In the genomic region with DNA sequence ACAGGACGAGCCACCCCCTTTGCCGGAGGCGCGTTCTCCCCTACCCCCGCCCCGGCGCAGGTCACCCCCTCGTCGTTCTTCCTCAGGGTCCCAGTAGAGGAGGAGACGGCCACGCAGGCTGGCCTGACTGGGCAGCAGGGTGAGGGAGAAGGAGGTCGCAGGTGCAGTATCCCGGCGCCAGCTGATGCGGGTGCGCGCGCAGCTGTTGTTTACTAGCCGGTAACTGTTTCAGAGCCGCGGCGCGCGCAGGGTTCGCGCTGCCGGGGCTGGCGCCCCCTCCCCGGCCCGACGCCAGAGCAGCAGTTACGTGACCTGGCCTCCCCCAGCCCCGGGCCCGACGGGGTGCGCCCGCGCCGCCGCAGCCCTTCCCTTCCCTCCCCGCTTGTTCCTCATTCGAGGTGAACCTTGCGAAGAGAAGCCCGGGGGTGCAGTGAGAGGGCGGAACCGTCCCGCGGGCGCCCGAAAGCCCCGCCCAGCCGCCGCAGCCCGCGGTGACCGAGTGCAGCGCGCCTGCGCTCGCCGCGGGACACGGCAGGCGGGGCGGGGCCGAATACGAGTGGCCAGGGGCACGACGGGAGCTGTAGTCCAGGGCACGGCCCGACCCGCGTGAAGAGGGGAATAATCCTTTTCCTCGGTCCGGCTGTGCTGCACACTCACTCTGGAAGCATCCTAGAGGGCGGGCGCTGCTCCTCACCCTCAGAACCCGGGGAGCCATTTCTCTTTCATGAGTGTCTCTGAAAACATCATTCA, we compare ENCODE assay signal across 8 cellular contexts. TPM values are rescaled to one million over a fixed set of nuclear protein-coding genes. Genes with fewer than 3 reads are reported as not detected.
DNase-seq lines count a peak whose midpoint lies in the region; ATAC-seq and TF ChIP-seq lines count a peak whose summit lies in the region.

A gene (minus strand): TSS at position 225 of the 750 bp plus-strand sequence. CDS start 1,101 bp downstream, outside the sequence.

- no peak for TF ChIP-seq CTCF in Caco-2 (IDR thresholded peaks at IDR 0.05; ENCODE audit: insufficient read depth in 1 of 2, low read depth in 1 of 2, low read length in 1 of 2, severe bottlenecking in 1 of 2, unreplicated experiment in 1 of 2)
- no peak for TF ChIP-seq CTCF in OCI-LY1 (IDR thresholded peaks at IDR 0.05; ENCODE audit: low read length)
- no peak for TF ChIP-seq CTCF in endothelial cell (IDR thresholded peaks at IDR 0.05; ENCODE audit: unreplicated experiment)

- no peaks in the 10 kb centered on the region for H3K4me1 ChIP-seq in Caco-2
- peaks cover 40% of the 10 kb centered on the region for H3K4me1 ChIP-seq in OCI-LY1 (ENCODE audit: insufficient read depth, low read length, severe bottlenecking)

- H3K79me2 ChIP-seq in OCI-LY1 (ENCODE audit: insufficient read depth, low read length) = peaks cover 7% of the 10 kb centered on the region

- peak within 1 kb of the TSS; percentile 61 for H3K9ac ChIP-seq in OCI-LY1 (ENCODE audit: low read length)

- H3K4me1 Mint-ChIP-seq in Caco-2 (ENCODE audit: low read depth, unreplicated experiment) (no peaks in the 10 kb centered on the region), endothelial cell (ENCODE audit: unreplicated experiment) (peaks cover 16% of the 10 kb centered on the region)

- H3K9me3 Mint-ChIP-seq in Caco-2 (ENCODE audit: unreplicated experiment) = no peaks in the 10 kb centered on the region
- H3K9me3 Mint-ChIP-seq in endothelial cell (ENCODE audit: unreplicated experiment) = no peaks in the 10 kb centered on the region

- H3K27ac ChIP-seq in OCI-LY1 (ENCODE audit: low read depth, low read length, poor library complexity, severe bottlenecking) = peak within 1 kb of the TSS; percentile 4

- POLR2A ChIA-PET in Caco-2 (lab: Charles Lee) = interaction anchor here (0.7 to 1.1 kb wide), 3 partner anchors 19 to 236 kb away, joined by 3 to 4 read pairs (median 4); a partner anchor contains a TSS

- BruUV-seq in Caco-2 (replicated peaks; lab: Mats Ljungman, UMichigan) = no TSS peak

- ATAC-seq in GM21381 (IDR thresholded peaks at IDR 0.05; ENCODE audit: unreplicated experiment) = peak; percentile 63

- H4K20me1 ChIP-seq in OCI-LY1 (ENCODE audit: insufficient read depth, low read length) = no peaks in the 10 kb centered on the region

- intact Hi-C loops in Caco-2 (cut with micrococcal nuclease; ENCODE audit: unreplicated experiment) = loop anchor here (1.0 kb wide), 1 partner anchor 30 kb away; a partner anchor contains a TSS

- H3K36me3 ChIP-seq in Caco-2 (ENCODE audit: control insufficient read depth, insufficient read depth, low read length) (peaks cover 1% of the 10 kb centered on the region; the same call in 1 of the 2 replicates), OCI-LY1 (ENCODE audit: insufficient read depth, low read length) (peaks cover 21% of the 10 kb centered on the region)

- H3K27ac Mint-ChIP-seq in Caco-2 (ENCODE audit: unreplicated experiment) (no peak within 1 kb of the TSS), endothelial cell (ENCODE audit: unreplicated experiment) (peak within 1 kb of the TSS; percentile 70)

- peak within 1 kb of the TSS; percentile 89 for H3K4me3 ChIP-seq in Caco-2 (ENCODE audit: low read depth, low read length)
- H3K4me3 ChIP-seq in OCI-LY1 (ENCODE audit: low read depth, low read length, poor library complexity, severe bottlenecking) = peak within 1 kb of the TSS; percentile 83

- peak; percentile 91 to 94 for DNase-seq in Caco-2
- peak in 73 of 76 experiments; percentile 33 to 92 (median 84) for DNase-seq in HUDEP-2 (lab: John Stamatoyannopoulos, UW; ENCODE audit: unreplicated experiment in 76 of 76)
- DNase-seq in activated CD8-positive, alpha-beta memory T cell treated with anti-CD3 and anti-CD28 coated beads, Interleukin-2, amount 50 U/mL, for 48 hours = peak; percentile 94
- DNase-seq in endothelial cell (ENCODE audit: low spot score) = peak; percentile 93
- DNase-seq in middle frontal gyrus (ENCODE audit: extremely low spot score, low spot score) = peak; percentile 89
- peak; percentile 78 to 83 for DNase-seq in stimulated activated CD8-positive, alpha-beta memory T cell treated with anti-CD3 and anti-CD28 coated beads, Interleukin-2, amount 100 ng/mL, for 1 hour (ENCODE audit: low read depth in 2 of 2)

- no peaks in the 10 kb centered on the region for H3K9me3 ChIP-seq in Caco-2
- no peaks in the 10 kb centered on the region for H3K9me3 ChIP-seq in OCI-LY1 (ENCODE audit: low read length)

- H3K27me3 Mint-ChIP-seq in Caco-2 (ENCODE audit: insufficient read depth, unreplicated experiment) = no peaks in the 10 kb centered on the region
- peaks cover 5% of the 10 kb centered on the region for H3K27me3 Mint-ChIP-seq in endothelial cell (ENCODE audit: unreplicated experiment)

- H3K36me3 Mint-ChIP-seq in Caco-2 (ENCODE audit: insufficient read depth, unreplicated experiment) (peaks cover 43% of the 10 kb centered on the region), endothelial cell (ENCODE audit: low read depth, unreplicated experiment) (peaks cover 15% of the 10 kb centered on the region)

- H3K4me3 Mint-ChIP-seq in Caco-2 (ENCODE audit: unreplicated experiment) = peak within 1 kb of the TSS; percentile 94
- peak within 1 kb of the TSS; percentile 96 for H3K4me3 Mint-ChIP-seq in endothelial cell (ENCODE audit: unreplicated experiment)

- peak within 1 kb of the TSS; percentile 94 for H3K4me2 ChIP-seq in OCI-LY1 (ENCODE audit: low read length)

- H2AFZ ChIP-seq in OCI-LY1 (ENCODE audit: low read length) = 0 out of 2 replicates have a peak within 1 kb of the TSS, but pooled peaks have one; percentile 25

- 0 out of 2 replicates have a peak, but pooled peaks cover 3% of the 10 kb centered on the region for H3F3A ChIP-seq in OCI-LY1 (ENCODE audit: insufficient read depth, low read length)

- H3K27me3 ChIP-seq in Caco-2 (replicated peaks; ENCODE audit: control insufficient read depth, insufficient read depth, low read length) (no peaks in the 10 kb centered on the region), OCI-LY1 (ENCODE audit: insufficient read depth, low read length) (no peaks in the 10 kb centered on the region)

- CTCF ChIA-PET in Caco-2 (lab: Charles Lee) = interaction anchor here (0.9 to 3.0 kb wide), 3 partner anchors 10 to 30 kb away, joined by 3 to 13 read pairs (median 5); a partner anchor contains a TSS

- no peaks in the 10 kb centered on the region for H3K9me2 ChIP-seq in OCI-LY1 (ENCODE audit: low read depth, low read length)

RNA-seq across cellular contexts. Expression of the gene that starts here (rescaled TPM):
- total RNA-seq in Caco-2 (2022) = 8.9 and 12.6 TPM in 2 replicates
- total RNA-seq in endothelial cell (ENCODE audit: unreplicated experiment) = 22.4 TPM

Comparison
In these comparisons a context has a peak if more than half of its experiments do, and no peak if none do; other contexts are left out.
1. Peak in every context shown above with its lines: DNase-seq, ATAC-seq, H3K4me3 ChIP-seq and H3K27ac ChIP-seq.